Comparison of ENCODE assay signal across 19 cellular contexts in the genomic region with DNA sequence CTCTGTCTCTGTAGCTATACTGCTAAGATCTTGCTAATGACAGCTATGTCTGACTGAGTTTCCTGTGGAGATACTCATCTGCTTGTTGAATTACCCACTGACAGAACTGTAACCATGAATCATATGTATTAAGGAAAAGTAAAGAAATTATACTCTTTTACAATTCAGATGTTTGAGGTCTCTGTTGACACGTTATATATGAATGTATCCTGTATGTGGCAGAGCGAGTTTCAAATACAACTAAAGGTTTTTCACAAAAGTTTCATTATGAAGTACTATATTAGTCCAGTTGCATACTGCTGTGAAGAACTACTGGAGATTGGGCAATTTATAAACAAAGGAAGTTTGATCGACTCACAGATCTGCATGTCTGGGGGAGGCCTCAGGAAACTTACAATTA.
DNase-seq lines count a peak whose midpoint lies in the region; ATAC-seq and TF ChIP-seq lines count a peak whose summit lies in the region.
"Had no signal": no experiment of that assay in that cellular context is flagged by ENCODE, and none has a peak within 500 bp of the region (broad histone marks: within the 10 kb centered on the region; RNA-seq: fewer than 3 reads in every experiment).

No MANE protein-coding gene starts in this region.

- no peak for TF ChIP-seq POLR2A in NB4 (IDR thresholded peaks at IDR 0.05; ENCODE audit: extremely low read depth, insufficient read length)
- TF ChIP-seq POLR2A in heart left ventricle (IDR thresholded peaks at IDR 0.05), result no peak

- H3K79me2 ChIP-seq in SK-N-SH (ENCODE audit: insufficient read depth), result peaks cover 21% of the 10 kb centered on the region

- 81% methylated on average over 3 of the region's 3 CpGs for WGBS in SK-N-SH (ENCODE audit: low lambda C conversion rate)
- 93 to 96% (median 94%) methylated on average over 3 of the region's 3 CpGs for WGBS in heart left ventricle, 4 donors

- H3K27me3 ChIP-seq in SK-N-SH (ENCODE audit: insufficient read depth) (no peaks in the 10 kb centered on the region), heart left ventricle (no peaks in the 10 kb centered on the region)
- H3K27me3 ChIP-seq: BE2C had no signal

- H3K9me2 ChIP-seq in SK-N-SH, result no peaks in the 10 kb centered on the region

- TF ChIP-seq EP300 in SK-N-SH (IDR thresholded peaks at IDR 0.05; ENCODE audit: borderline replicate concordance in 1 of 2, low read depth in 1 of 2, low read length in 1 of 2), result peak in 1 of 2 experiments; percentile 45; a peak in 1 of 4 replicates

- TF ChIP-seq CTCF in SK-N-SH (IDR thresholded peaks at IDR 0.05) (no peak), NB4 (IDR thresholded peaks at IDR 0.05; ENCODE audit: low read depth, low read length) (no peak), chondrocyte (IDR thresholded peaks at IDR 0.05) (no peak), foreskin fibroblast (IDR thresholded peaks at IDR 0.05; ENCODE audit: low read depth, low read length) (no peak), heart left ventricle (IDR thresholded peaks at IDR 0.05) (no peak)

- peaks cover 42% of the 10 kb centered on the region for H3K4me1 Mint-ChIP-seq in chondrocyte (ENCODE audit: low read depth)
- H3K4me1 Mint-ChIP-seq: CD4-positive, alpha-beta memory T cell had no signal

- peaks cover 66% of the 10 kb centered on the region for H3F3A ChIP-seq in SK-N-SH (replicated peaks; ENCODE audit: insufficient read depth)

- no peaks in the 10 kb centered on the region for H4K20me1 ChIP-seq in SK-N-SH (ENCODE audit: insufficient read depth)

- H3K4me3 ChIP-seq in SK-N-SH (ENCODE audit: low read depth in 2 of 2, low read length in 1 of 2) (no peak overlapping the region), NB4 (ENCODE audit: low read depth, low read length) (no peak overlapping the region), foreskin fibroblast (ENCODE audit: low read depth in 1 of 2, low read length in 2 of 2) (no peak overlapping the region), heart left ventricle (no peak overlapping the region)
- H3K4me3 ChIP-seq: PC-9 had no signal

- H2AFZ ChIP-seq in SK-N-SH (ENCODE audit: low read depth), result no peak overlapping the region
- H2AFZ ChIP-seq: PC-9 had no signal

- intact Hi-C loops in heart left ventricle (cut with DNase I), result no loop called here

- CTCF ChIA-PET in SK-N-SH (lab: Yijun Ruan, JAX), result interaction anchor here (1.7 kb wide), 1 partner anchor 14 kb away, joined by 4 read pairs; no protein-coding TSS in a partner anchor

- DNase-seq in SK-N-SH, result no peak
- peak; percentile 7 for DNase-seq in NB4 (ENCODE audit: low read depth)
- DNase-seq in chondrocyte (ENCODE audit: low spot score), result no peak
- peak; percentile 30 to 43 for DNase-seq in foreskin fibroblast
- no peak for DNase-seq in heart left ventricle
- no peak for DNase-seq in LoVo (ENCODE audit: low spot score)
- DNase-seq: BE2C; Calu3; CD4-positive, alpha-beta memory T cell; GOT3; NCI-H1417; NCI-H2029; NCI-H2171 treated with DMSO at 0.1 percent for 48 hours; NCI-H748 treated with DMSO at 0.1 percent for 48 hours; PC-9 had no signal

- H3K36me3 ChIP-seq in SK-N-SH (replicated peaks in 1 of 2; ENCODE audit: control insufficient read depth in 1 of 2, insufficient read depth in 2 of 2, low read length in 1 of 2), result peaks cover 0 to 21% of the 10 kb centered on the region in 2 experiments
- no peaks in the 10 kb centered on the region for H3K36me3 ChIP-seq in heart left ventricle
- H3K36me3 ChIP-seq: BE2C had no signal

- peaks cover 0 to 32% of the 10 kb centered on the region in 2 experiments for H3K4me1 ChIP-seq in SK-N-SH (ENCODE audit: control insufficient read depth in 1 of 2, insufficient read depth in 2 of 2, low read depth in 1 of 2, low read length in 1 of 2)
- peaks cover 0 to 16% (median 4%) of the 10 kb centered on the region in 12 donors for H3K4me1 ChIP-seq in heart left ventricle
- H3K4me1 ChIP-seq: BE2C had no signal

- peaks cover 7% of the 10 kb centered on the region for H3K36me3 Mint-ChIP-seq in chondrocyte (ENCODE audit: low read depth)
- H3K36me3 Mint-ChIP-seq: CD4-positive, alpha-beta memory T cell had no signal

- TF ChIP-seq RAD21 in SK-N-SH (IDR thresholded peaks at IDR 0.05; ENCODE audit: low read length), result no peak

- ATAC-seq in SK-N-SH treated with all-trans-retinoic acid at 6 μM for 48 hours (no peak), HG02852 (IDR thresholded peaks at IDR 0.05; ENCODE audit: unreplicated experiment) (no peak), heart left ventricle (no peak)
- ATAC-seq: Right ventricle myocardium inferior had no signal

- H3K9ac ChIP-seq in SK-N-SH, result no peak overlapping the region

- no peak overlapping the region for H3K4me2 ChIP-seq in SK-N-SH
- H3K4me2 ChIP-seq: PC-9 had no signal

- no peak overlapping the region for H3K4me3 Mint-ChIP-seq in chondrocyte (ENCODE audit: unreplicated experiment)
- H3K4me3 Mint-ChIP-seq: CD4-positive, alpha-beta memory T cell had no signal

- H3K9me3 Mint-ChIP-seq in chondrocyte (ENCODE audit: low read depth), result peaks cover 8% of the 10 kb centered on the region

- no peaks in the 10 kb centered on the region for H3K9me3 ChIP-seq in SK-N-SH
- no peaks in the 10 kb centered on the region for H3K9me3 ChIP-seq in heart left ventricle
- H3K9me3 ChIP-seq: BE2C had no signal

- H3K27ac ChIP-seq in SK-N-SH (ENCODE audit: low read depth in 2 of 2, low read length in 1 of 2) (peak overlapping the region in 1 of 2 experiments; percentile 4; a peak in 1 of 4 replicates), heart left ventricle (no peak overlapping the region)
- H3K27ac ChIP-seq: 22Rv1, PC-9 had no signal

- POLR2A ChIA-PET in SK-N-SH (lab: Yijun Ruan, JAX), result no interaction called here

- H3K27me3 Mint-ChIP-seq in chondrocyte (ENCODE audit: low read depth), result no peaks in the 10 kb centered on the region
- H3K27me3 Mint-ChIP-seq: CD4-positive, alpha-beta memory T cell had no signal

- H3K27ac Mint-ChIP-seq in chondrocyte (ENCODE audit: unreplicated experiment), result peak overlapping the region; percentile 41
- H3K27ac Mint-ChIP-seq: CD4-positive, alpha-beta memory T cell had no signal

TF ChIP-seq in SK-N-SH, 30 proteins besides CTCF, POLR2A, EP300 and RAD21 (continues in another document):
- TF ChIP-seq JUND (IDR thresholded peaks at IDR 0.05) (peak; percentile 48; the same call in 1 of the 2 replicates), TCF12 (IDR thresholded peaks at IDR 0.05) (peak; percentile 49)
- TF ChIP-seq, protein P1, sequence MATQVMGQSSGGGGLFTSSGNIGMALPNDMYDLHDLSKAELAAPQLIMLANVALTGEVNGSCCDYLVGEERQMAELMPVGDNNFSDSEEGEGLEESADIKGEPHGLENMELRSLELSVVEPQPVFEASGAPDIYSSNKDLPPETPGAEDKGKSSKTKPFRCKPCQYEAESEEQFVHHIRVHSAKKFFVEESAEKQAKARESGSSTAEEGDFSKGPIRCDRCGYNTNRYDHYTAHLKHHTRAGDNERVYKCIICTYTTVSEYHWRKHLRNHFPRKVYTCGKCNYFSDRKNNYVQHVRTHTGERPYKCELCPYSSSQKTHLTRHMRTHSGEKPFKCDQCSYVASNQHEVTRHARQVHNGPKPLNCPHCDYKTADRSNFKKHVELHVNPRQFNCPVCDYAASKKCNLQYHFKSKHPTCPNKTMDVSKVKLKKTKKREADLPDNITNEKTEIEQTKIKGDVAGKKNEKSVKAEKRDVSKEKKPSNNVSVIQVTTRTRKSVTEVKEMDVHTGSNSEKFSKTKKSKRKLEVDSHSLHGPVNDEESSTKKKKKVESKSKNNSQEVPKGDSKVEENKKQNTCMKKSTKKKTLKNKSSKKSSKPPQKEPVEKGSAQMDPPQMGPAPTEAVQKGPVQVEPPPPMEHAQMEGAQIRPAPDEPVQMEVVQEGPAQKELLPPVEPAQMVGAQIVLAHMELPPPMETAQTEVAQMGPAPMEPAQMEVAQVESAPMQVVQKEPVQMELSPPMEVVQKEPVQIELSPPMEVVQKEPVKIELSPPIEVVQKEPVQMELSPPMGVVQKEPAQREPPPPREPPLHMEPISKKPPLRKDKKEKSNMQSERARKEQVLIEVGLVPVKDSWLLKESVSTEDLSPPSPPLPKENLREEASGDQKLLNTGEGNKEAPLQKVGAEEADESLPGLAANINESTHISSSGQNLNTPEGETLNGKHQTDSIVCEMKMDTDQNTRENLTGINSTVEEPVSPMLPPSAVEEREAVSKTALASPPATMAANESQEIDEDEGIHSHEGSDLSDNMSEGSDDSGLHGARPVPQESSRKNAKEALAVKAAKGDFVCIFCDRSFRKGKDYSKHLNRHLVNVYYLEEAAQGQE (IDR thresholded peaks at IDR 0.05; ENCODE audit: low read depth, low read length), result no peak

TF ChIP-seq in SK-N-SH treated with all-trans-retinoic acid at 6 μM for 48 hours, 23 proteins besides CTCF, POLR2A, EP300 and RAD21:
- no peak for TF ChIP-seq GLIS3 (CRISPR knock-in tag; IDR thresholded peaks at IDR 0.05)

Comparison
In these comparisons a context has a peak if more than half of its experiments do, and no peak if none do; other contexts are left out.
1. DNase-seq: peak in NB4 (single experiment) and foreskin fibroblast (2 of 2); none in SK-N-SH (single experiment), chondrocyte (single experiment), heart left ventricle (0 of 5) and LoVo (single experiment).